Comparison of ENCODE assay signal across 15 cellular contexts in genomic region chr1:29305943-29306342, GRCh38.
"Had no signal": no experiment of that assay in that cellular context is flagged by ENCODE, and none has a peak within 500 bp of the region (broad histone marks: within the 10 kb centered on the region; RNA-seq: fewer than 3 reads in every experiment).

No MANE protein-coding gene starts in this region.

- H3K4me3 ChIP-seq: colonic mucosa, stomach had no signal

- H3K9me3 Mint-ChIP-seq: activated T-cell treated with anti-CD3 and anti-CD28 coated beads, Interleukin-2, amount 50 U/mL, for 4 hours had no signal

- H3K27ac ChIP-seq: colonic mucosa, neutrophil, stomach had no signal

- DNase-seq: activated CD4-positive, alpha-beta T cell treated with anti-CD3 and anti-CD28 coated beads, Interleukin-2, amount 50 U/mL, for 1 hour; activated CD4-positive, CD25-positive, alpha-beta regulatory T cell treated with anti-CD3 and anti-CD28 coated beads, Interleukin-2, amount 50 U/mL, for 72 hours; activated CD8-positive, alpha-beta memory T cell treated with anti-CD3 and anti-CD28 coated beads, Interleukin-2, amount 50 U/mL, for 4 hours; activated naive CD4-positive, alpha-beta T cell treated with anti-CD3 and anti-CD28 coated beads for 36 hours; activated T-cell treated with anti-CD3 and anti-CD28 coated beads, Interleukin-2, amount 50 U/mL, for 4 hours; anterior cingulate cortex; colonic mucosa; mesenchymal stem cell; naive thymus-derived CD4-positive, alpha-beta T cell; stomach; T-helper 1 cell; T-helper 9 cell; trophoblast cell had no signal

- H3K36me3 ChIP-seq: colonic mucosa, neutrophil had no signal

- H3K4me1 Mint-ChIP-seq: brain had no signal

- H3K4me3 Mint-ChIP-seq: activated naive CD4-positive, alpha-beta T cell treated with anti-CD3 and anti-CD28 coated beads for 36 hours; activated T-cell treated with anti-CD3 and anti-CD28 coated beads, Interleukin-2, amount 50 U/mL, for 4 hours; brain; naive thymus-derived CD4-positive, alpha-beta T cell had no signal

- H3K27me3 ChIP-seq: colonic mucosa, neutrophil, stomach had no signal

- H3K9me3 ChIP-seq: colonic mucosa, neutrophil, stomach had no signal

- H3K27ac Mint-ChIP-seq: activated naive CD4-positive, alpha-beta T cell treated with anti-CD3 and anti-CD28 coated beads for 36 hours; brain; naive thymus-derived CD4-positive, alpha-beta T cell had no signal

- H3K36me3 Mint-ChIP-seq: naive thymus-derived CD4-positive, alpha-beta T cell had no signal

- H3K4me1 ChIP-seq: colonic mucosa, stomach had no signal

- ATAC-seq: activated T-cell treated with anti-CD3 and anti-CD28 coated beads, Interleukin-2, amount 50 U/mL, for 4 hours; naive thymus-derived CD4-positive, alpha-beta T cell had no signal
